Comparison of ENCODE assay signal across 8 cellular contexts in genomic region chr3:52231502-52232278, GRCh38. TPM values are rescaled to one million over a fixed set of nuclear protein-coding genes. Genes with fewer than 3 reads are reported as not detected.
DNase-seq lines count a peak whose midpoint lies in the region; ATAC-seq and TF ChIP-seq lines count a peak whose summit lies in the region.

No MANE protein-coding gene starts in this region.

- peak; percentile 81 for DNase-seq in GM10248 (ENCODE audit: extremely low spot score)
- peak; percentile 55 for DNase-seq in Jurkat, Clone E6-1 (ENCODE audit: low read depth, low spot score)
- peak; percentile 97 for DNase-seq in T-helper 9 cell
- DNase-seq in amniotic epithelial cell (ENCODE audit: low read depth), result peak; percentile 24
- peak; percentile 83 to 86 (median 83) for DNase-seq in immature natural killer cell
- DNase-seq in stimulated activated CD4-positive, alpha-beta T cell treated with anti-CD3 and anti-CD28 coated beads, Interleukin-2, amount 100 ng/mL, for 48 hours, result peak; percentile 94 to 95

- TF ChIP-seq CTCF in GM10248 (IDR thresholded peaks at IDR 0.05; ENCODE audit: control extremely low read depth, extremely low read depth, low read depth, missing control alignments), result peak; percentile 96

- peaks cover 33 to 40% of the 10 kb centered on the region in 2 donors for H3K4me1 Mint-ChIP-seq in immature natural killer cell

- peaks cover 0 to 8% (median 0%) of the 10 kb centered on the region in 3 donors for H3K36me3 Mint-ChIP-seq in immature natural killer cell

- CTCF ChIA-PET in GM10248 (lab: Yijun Ruan, JAX), result interaction anchor here (0.6 to 5.4 kb wide), 36 partner anchors 12 to 215 kb away, joined by 3 to 98 read pairs (median 5); partner anchors contain the start of genes DNAH1, GLYCTK, PPM1M and SEMA3G

- peak overlapping the region in 2 of 5 donors; percentile 46 to 47 for H3K4me3 Mint-ChIP-seq in immature natural killer cell

- POLR2A ChIA-PET in GM10248 (lab: Yijun Ruan, JAX), result no interaction called here

- ATAC-seq in HG02610 (IDR thresholded peaks at IDR 0.05; ENCODE audit: unreplicated experiment) (no peak), HG02840 (IDR thresholded peaks at IDR 0.05; ENCODE audit: low FRiP score, unreplicated experiment) (no peak)

- peak overlapping the region; percentile 55 to 89 (median 82) for H3K27ac Mint-ChIP-seq in immature natural killer cell

- H3K9me3 Mint-ChIP-seq in immature natural killer cell, result no peaks in the 10 kb centered on the region

- no peak overlapping the region for H3K4me3 ChIP-seq in Jurkat, Clone E6-1 (ENCODE audit: low read length)

- no peaks in the 10 kb centered on the region for H3K27me3 Mint-ChIP-seq in immature natural killer cell (ENCODE audit: low read depth in 3 of 3)

RNA-seq across cellular contexts. Expression of gene TLR9, which starts 6.2 kb away (rescaled TPM):
- polyA plus RNA-seq in Jurkat, Clone E6-1 (2012; ENCODE audit: insufficient read depth, insufficient read length), result not detected
- not detected for polyA plus RNA-seq in immature natural killer cell

RNA-seq across cellular contexts. Expression of gene TWF2, which starts 7.3 kb away (rescaled TPM):
- 67.7 TPM for polyA plus RNA-seq in Jurkat, Clone E6-1 (2012; ENCODE audit: insufficient read depth, insufficient read length)
- 100 to 1,000 TPM in 2 of 3 donors, 10 to 100 TPM in 1; 96.4 to 159 (median 143) TPM for polyA plus RNA-seq in immature natural killer cell

RNA-seq across cellular contexts. Expression of gene PPM1M, which starts 13.9 kb away (rescaled TPM):
- 59.8 TPM for polyA plus RNA-seq in Jurkat, Clone E6-1 (2012; ENCODE audit: insufficient read depth, insufficient read length)
- 10 to 100 TPM; 57.1 to 83.6 (median 66.8) TPM for polyA plus RNA-seq in immature natural killer cell

RNA-seq across cellular contexts. Expression of gene ALAS1, which starts 33.7 kb away (rescaled TPM):
- 68.8 TPM for polyA plus RNA-seq in Jurkat, Clone E6-1 (2012; ENCODE audit: insufficient read depth, insufficient read length)
- polyA plus RNA-seq in immature natural killer cell, result 10 to 100 TPM; 18.0 to 37.0 (median 27.4) TPM

RNA-seq across cellular contexts. Expression of gene WDR82, which starts 46.8 kb away (rescaled TPM):
- 86.7 TPM for polyA plus RNA-seq in Jurkat, Clone E6-1 (2012; ENCODE audit: insufficient read depth, insufficient read length)
- polyA plus RNA-seq in immature natural killer cell, result 10 to 100 TPM; 76.9 to 99.5 (median 81.5) TPM

Comparison
In these comparisons a context has a peak if more than half of its experiments do, and no peak if none do; other contexts are left out.
1. DNase-seq: peak in every context shown above with its lines; median percentile 97 in T-helper 9 cell; 94 in stimulated activated CD4-positive, alpha-beta T cell treated with anti-CD3 and anti-CD28 coated beads, Interleukin-2, amount 100 ng/mL, for 48 hours; 83 in immature natural killer cell; 81 in GM10248; 55 in Jurkat, Clone E6-1; 24 in amniotic epithelial cell.